In genomic region chr11:74754507-74755255, GRCh38 we compare ENCODE assay signal across 9 cellular contexts. TPM values are rescaled to one million over a fixed set of nuclear protein-coding genes. Genes with fewer than 3 reads are reported as not detected.
DNase-seq lines count a peak whose midpoint lies in the region; ATAC-seq and TF ChIP-seq lines count a peak whose summit lies in the region.
"Had no signal": no experiment of that assay in that cellular context is flagged by ENCODE, and none has a peak within 500 bp of the region (broad histone marks: within the 10 kb centered on the region; RNA-seq: fewer than 3 reads in every experiment).

No MANE protein-coding gene starts in this region.

- intact Hi-C loops in prostate gland (cut with DNase I) (no loop called here), uterus (cut with DNase I; ENCODE audit: low total_unique reads) (no loop called here)

- TF ChIP-seq EP300 in upper lobe of left lung (IDR thresholded peaks at IDR 0.05), result peak in 1 of 4 donors; percentile 44

- peak overlapping the region in 1 of 4 donors; percentile 65 for H3K27ac ChIP-seq in upper lobe of left lung
- H3K27ac ChIP-seq in prostate gland, result no peak overlapping the region
- H3K27ac ChIP-seq in uterus, result peak overlapping the region in 1 of 2 donors; percentile 1

- H3K9me3 Mint-ChIP-seq in activated naive CD4-positive, alpha-beta T cell treated with anti-CD3 and anti-CD28 coated beads, Interleukin-2, amount 50 U/mL, for 72 hours, result peaks cover 5 to 6% of the 10 kb centered on the region in 2 donors

- WGBS in upper lobe of left lung, 2 donors, result 73 to 80% methylated on average over 15 of the region's 15 CpGs
- 76% methylated on average over 15 of the region's 15 CpGs for WGBS in prostate gland

- ATAC-seq in activated naive CD4-positive, alpha-beta T cell treated with anti-CD3 and anti-CD28 coated beads, Interleukin-2, amount 50 U/mL, for 72 hours, result peak; percentile 56 to 67
- ATAC-seq in upper lobe of left lung (ENCODE audit: low FRiP score in 2 of 2) (peak; percentile 24 to 65), GM21447 (IDR thresholded peaks at IDR 0.05; ENCODE audit: unreplicated experiment) (no peak)

- no peak for TF ChIP-seq POLR2A in upper lobe of left lung (IDR thresholded peaks at IDR 0.05)
- no peak for TF ChIP-seq POLR2A in prostate gland (IDR thresholded peaks at IDR 0.05)
- TF ChIP-seq POLR2A in uterus (IDR thresholded peaks at IDR 0.05), result no peak

- H3K27me3 ChIP-seq in upper lobe of left lung (no peaks in the 10 kb centered on the region), prostate gland (replicated peaks; ENCODE audit: insufficient read depth) (no peaks in the 10 kb centered on the region), uterus (no peaks in the 10 kb centered on the region)

- no peak overlapping the region for H3K4me3 ChIP-seq in upper lobe of left lung
- H3K4me3 ChIP-seq in prostate gland, result no peak overlapping the region
- no peak overlapping the region for H3K4me3 ChIP-seq in uterus

- no peaks in the 10 kb centered on the region for H3K36me3 ChIP-seq in upper lobe of left lung
- H3K36me3 ChIP-seq in prostate gland, result no peaks in the 10 kb centered on the region
- no peaks in the 10 kb centered on the region for H3K36me3 ChIP-seq in uterus

- DNase-seq in activated naive CD4-positive, alpha-beta T cell treated with anti-CD3 and anti-CD28 coated beads, Interleukin-2, amount 50 U/mL, for 72 hours (ENCODE audit: low spot score in 2 of 2), result no peak
- DNase-seq in activated naive CD4-positive, alpha-beta T cell treated with Interleukin-2 at 50 U/mL for 16 hours, result no peak
- DNase-seq in RPMI7951 (ENCODE audit: low read depth) (peak; percentile 67), fibroblast of the conjunctiva (ENCODE audit: low read depth) (peak; percentile 49), upper lobe of left lung (no peak), prostate gland (ENCODE audit: low spot score) (no peak), uterus (no peak)
- DNase-seq: NCI-H345 had no signal

- no peak for TF ChIP-seq CTCF in upper lobe of left lung (IDR thresholded peaks at IDR 0.05)
- no peak for TF ChIP-seq CTCF in prostate gland (IDR thresholded peaks at IDR 0.05)
- TF ChIP-seq CTCF in uterus (IDR thresholded peaks at IDR 0.05), result no peak

- peaks cover 8 to 9% of the 10 kb centered on the region in 2 donors for H3K36me3 Mint-ChIP-seq in activated naive CD4-positive, alpha-beta T cell treated with anti-CD3 and anti-CD28 coated beads, Interleukin-2, amount 50 U/mL, for 72 hours

- H3K9me3 ChIP-seq in upper lobe of left lung (no peaks in the 10 kb centered on the region), prostate gland (no peaks in the 10 kb centered on the region), uterus (no peaks in the 10 kb centered on the region)

- H3K4me1 ChIP-seq in upper lobe of left lung, result peaks cover 36 to 53% (median 48%) of the 10 kb centered on the region in 4 donors
- H3K4me1 ChIP-seq in prostate gland (replicated peaks), result no peaks in the 10 kb centered on the region
- H3K4me1 ChIP-seq in uterus, result no peaks in the 10 kb centered on the region

- no peak overlapping the region for H3K27ac Mint-ChIP-seq in activated naive CD4-positive, alpha-beta T cell treated with anti-CD3 and anti-CD28 coated beads, Interleukin-2, amount 50 U/mL, for 72 hours

RNA-seq across cellular contexts. Expression of gene RNF169, which starts 6.0 kb away (rescaled TPM):
- 10 to 100 TPM; 14.2 to 15.5 TPM for total RNA-seq in activated naive CD4-positive, alpha-beta T cell treated with anti-CD3 and anti-CD28 coated beads, Interleukin-2, amount 50 U/mL, for 72 hours
- total RNA-seq in RPMI7951 (2014; rRNA removed; shearing (Covaris generic)), result 9.3 and 11.1 TPM in 2 replicates
- total RNA-seq in upper lobe of left lung (10 to 100 TPM; 13.4 to 34.3 (median 22.8) TPM), prostate gland (10 to 100 TPM; 19.7 to 21.2 TPM), uterus (10 to 100 TPM; 15.0 to 42.4 (median 25.0) TPM)

RNA-seq across cellular contexts. Expression of gene CHRDL2, which starts 23.5 kb away (rescaled TPM):
- total RNA-seq in activated naive CD4-positive, alpha-beta T cell treated with anti-CD3 and anti-CD28 coated beads, Interleukin-2, amount 50 U/mL, for 72 hours, result not detected
- total RNA-seq in RPMI7951 (2014; rRNA removed; shearing (Covaris generic)), result not detected in 2 replicates
- total RNA-seq in upper lobe of left lung, result 1 to 10 TPM in 3 of 6 donors, not detected in 3; 1.3 to 3.1 (median 1.5) TPM
- total RNA-seq in prostate gland, result 1 to 10 TPM in 1 of 2 donors, under 1 TPM in 1; 0.09 to 9.1 TPM
- 100 to 1,000 TPM in 1 of 4 donors, 1 to 10 TPM in 1, under 1 TPM in 2; 0.41 to 115 (median 2.9) TPM for total RNA-seq in uterus

Comparison
In these comparisons a context has a peak if more than half of its experiments do, and no peak if none do; other contexts are left out.
1. DNase-seq: peak in RPMI7951 (single experiment) and fibroblast of the conjunctiva (single experiment); none in activated naive CD4-positive, alpha-beta T cell treated with anti-CD3 and anti-CD28 coated beads, Interleukin-2, amount 50 U/mL, for 72 hours (0 of 2), activated naive CD4-positive, alpha-beta T cell treated with Interleukin-2 at 50 U/mL for 16 hours (single experiment), upper lobe of left lung (0 of 2), prostate gland (single experiment) and uterus (0 of 2).